ENCODE assay signal across 8 cellular contexts in genomic region chr11:130448039-130448415, GRCh38. TPM values are rescaled to one million over a fixed set of nuclear protein-coding genes. Genes with fewer than 3 reads are reported as not detected.
A peak's percentile ranks its signal among the peaks of the same experiment; 100 is the strongest.
DNase-seq lines count a peak whose midpoint lies in the region; ATAC-seq and TF ChIP-seq lines count a peak whose summit lies in the region.

No MANE protein-coding gene starts in this region.

- no peaks in the 10 kb centered on the region for H3K36me3 Mint-ChIP-seq in stimulated activated naive CD8-positive, alpha-beta T cell treated with anti-CD3 and anti-CD28 coated beads, Interleukin-15, Interleukin-2, amounts not matched to agents 100 ng/mL and 50 ng/mL, for 24 hours (ENCODE audit: low read depth)
- H3K36me3 Mint-ChIP-seq in naive thymus-derived CD8-positive, alpha-beta T cell, result no peaks in the 10 kb centered on the region

- H3K4me3 ChIP-seq in dorsolateral prefrontal cortex, result peak overlapping the region; percentile 41 to 79 (median 64)

- DNase-seq in stimulated activated naive CD8-positive, alpha-beta T cell treated with anti-CD3 and anti-CD28 coated beads, Interleukin-15, Interleukin-2, amounts not matched to agents 100 U/mL and 50 U/mL, for 24 hours, result no peak
- DNase-seq in dorsolateral prefrontal cortex, result no peak
- DNase-seq in naive thymus-derived CD8-positive, alpha-beta T cell, result no peak
- DNase-seq in EL, result no peak
- DNase-seq in retina, result no peak
- DNase-seq in HPDE6-E6E7 (ENCODE audit: extremely low spot score), result no peak

- POLR2A ChIA-PET in naive thymus-derived CD8-positive, alpha-beta T cell (lab: Charles Lee), result no interaction called here

- intact Hi-C loops in dorsolateral prefrontal cortex (cut with DNase I), result no loop called here

- peak overlapping the region in 1 of 59 donors; percentile 64 for H3K27ac ChIP-seq in dorsolateral prefrontal cortex

- H3K4me3 Mint-ChIP-seq in stimulated activated naive CD8-positive, alpha-beta T cell treated with anti-CD3 and anti-CD28 coated beads, Interleukin-15, Interleukin-2, amounts not matched to agents 100 ng/mL and 50 ng/mL, for 24 hours, result peak overlapping the region; percentile 45
- H3K4me3 Mint-ChIP-seq in naive thymus-derived CD8-positive, alpha-beta T cell, result peak overlapping the region in 7 of 10 donors; percentile 32 to 76 (median 56)

- peaks cover 9% of the 10 kb centered on the region for H3K4me1 Mint-ChIP-seq in stimulated activated naive CD8-positive, alpha-beta T cell treated with anti-CD3 and anti-CD28 coated beads, Interleukin-15, Interleukin-2, amounts not matched to agents 100 ng/mL and 50 ng/mL, for 24 hours (ENCODE audit: low read depth)
- H3K4me1 Mint-ChIP-seq in naive thymus-derived CD8-positive, alpha-beta T cell, result peaks cover 0 to 13% (median 4%) of the 10 kb centered on the region in 4 donors

- H3K9me3 Mint-ChIP-seq in stimulated activated naive CD8-positive, alpha-beta T cell treated with anti-CD3 and anti-CD28 coated beads, Interleukin-15, Interleukin-2, amounts not matched to agents 100 ng/mL and 50 ng/mL, for 24 hours, result no peaks in the 10 kb centered on the region
- H3K9me3 Mint-ChIP-seq in naive thymus-derived CD8-positive, alpha-beta T cell, result no peaks in the 10 kb centered on the region

- no peak for TF ChIP-seq CTCF in dorsolateral prefrontal cortex (IDR thresholded peaks at IDR 0.05 in 54 of 56, conservative IDR thresholded peaks at IDR 0.05 in 2 of 56; ENCODE audit: low read depth in 1 of 56, partially characterized antibody in 56 of 56)

- ATAC-seq in stimulated activated naive CD8-positive, alpha-beta T cell treated with anti-CD3 and anti-CD28 coated beads, Interleukin-15, Interleukin-2, amounts not matched to agents 100 U/mL and 50 U/mL, for 24 hours, result no peak
- no peak for ATAC-seq in naive thymus-derived CD8-positive, alpha-beta T cell
- no peak for ATAC-seq in HG03460 (IDR thresholded peaks at IDR 0.05; ENCODE audit: unreplicated experiment)

- H3K27me3 Mint-ChIP-seq in stimulated activated naive CD8-positive, alpha-beta T cell treated with anti-CD3 and anti-CD28 coated beads, Interleukin-15, Interleukin-2, amounts not matched to agents 100 ng/mL and 50 ng/mL, for 24 hours, result peaks cover 38% of the 10 kb centered on the region
- H3K27me3 Mint-ChIP-seq in naive thymus-derived CD8-positive, alpha-beta T cell, result peaks cover 6 to 69% (median 37%) of the 10 kb centered on the region in 5 donors

- no peak overlapping the region for H3K27ac Mint-ChIP-seq in stimulated activated naive CD8-positive, alpha-beta T cell treated with anti-CD3 and anti-CD28 coated beads, Interleukin-15, Interleukin-2, amounts not matched to agents 100 ng/mL and 50 ng/mL, for 24 hours
- H3K27ac Mint-ChIP-seq in naive thymus-derived CD8-positive, alpha-beta T cell, result peak overlapping the region in 1 of 10 donors; percentile 59

- H3K27me3 ChIP-seq in dorsolateral prefrontal cortex, result peaks cover 0 to 23% (median 11%) of the 10 kb centered on the region in 45 donors

RNA-seq across cellular contexts. Expression of gene ADAMTS15, which starts 0.4 kb away (rescaled TPM):
- 1 to 10 TPM in 27 of 120 experiments, under 1 TPM in 93; 0.21 to 2.5 (median 0.65) TPM for total RNA-seq in dorsolateral prefrontal cortex
- under 1 TPM in 1 of 2 experiments, not detected in 1; 0.05 TPM for total RNA-seq in naive thymus-derived CD8-positive, alpha-beta T cell
- not detected for polyA plus RNA-seq in naive thymus-derived CD8-positive, alpha-beta T cell

RNA-seq across cellular contexts. Expression of gene ADAMTS8, which starts 19.6 kb away (rescaled TPM):
- total RNA-seq in dorsolateral prefrontal cortex, result 10 to 100 TPM in 98 of 120 experiments, 1 to 10 TPM in 22; 6.8 to 26.1 (median 12.6) TPM
- not detected for total RNA-seq in naive thymus-derived CD8-positive, alpha-beta T cell
- not detected for polyA plus RNA-seq in naive thymus-derived CD8-positive, alpha-beta T cell

Comparison
In these comparisons a context has a peak if more than half of its experiments do, and no peak if none do; other contexts are left out.
1. RNA of gene ADAMTS8, which starts 19.6 kb away (total RNA-seq): 6.8 to 26.1 TPM in dorsolateral prefrontal cortex; not detected in naive thymus-derived CD8-positive, alpha-beta T cell; every median in the first group is over 4 times any median in the second.